10 cellular contexts compared by ENCODE assay signal in the genomic region with DNA sequence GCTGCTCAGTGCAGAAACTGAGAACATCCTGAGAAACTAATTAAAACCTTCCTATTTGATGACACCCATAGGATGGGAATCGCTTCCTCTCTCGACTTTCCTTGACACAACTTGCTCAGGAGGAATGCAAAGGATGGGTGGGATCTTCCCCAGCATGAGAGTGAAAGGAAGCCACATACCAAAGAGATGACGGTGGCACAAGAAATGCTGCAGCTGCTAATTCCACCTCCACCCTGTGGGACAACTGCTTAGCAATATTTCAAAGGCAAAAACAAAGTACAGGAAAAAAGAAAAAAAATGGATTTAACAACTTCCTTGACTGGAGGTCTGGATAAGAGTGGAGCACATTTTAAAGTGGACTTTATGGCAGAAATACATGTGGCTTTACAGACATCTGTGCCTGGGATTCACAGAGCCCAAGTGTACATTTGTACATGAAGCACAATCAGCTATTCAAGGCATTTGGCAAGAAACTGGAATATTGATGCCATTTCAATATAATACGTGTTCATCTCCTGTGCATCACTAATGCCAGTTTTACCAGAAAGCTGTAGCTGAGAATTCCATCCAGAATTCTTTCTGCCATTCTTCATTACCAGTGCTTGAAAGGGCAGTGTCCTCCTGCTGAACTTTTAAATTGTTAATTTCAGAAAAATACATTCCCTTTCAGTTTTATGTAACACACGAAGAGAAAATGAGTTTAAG.
DNase-seq lines count a peak whose midpoint lies in the region; ATAC-seq, FAIRE-seq and TF ChIP-seq lines count a peak whose summit lies in the region.
"Had no signal": no experiment of that assay in that cellular context is flagged by ENCODE, and none has a peak within 500 bp of the region (broad histone marks: within the 10 kb centered on the region; RNA-seq: fewer than 3 reads in every experiment).

No MANE protein-coding gene starts in this region.

- TF ChIP-seq CTCF in gastroesophageal sphincter (IDR thresholded peaks at IDR 0.05) (no peak), BE2C (IDR thresholded peaks at IDR 0.05; ENCODE audit: low read depth, low read length) (no peak), kidney (IDR thresholded peaks at IDR 0.05; ENCODE audit: borderline replicate concordance, extremely low read depth, insufficient read depth) (no peak)

- peak; percentile 42 for ATAC-seq in gastroesophageal sphincter
- ATAC-seq in HG03196 (IDR thresholded peaks at IDR 0.05; ENCODE audit: unreplicated experiment) = no peak
- ATAC-seq in HG03520 (IDR thresholded peaks at IDR 0.05; ENCODE audit: unreplicated experiment) = no peak
- ATAC-seq: left colon had no signal

- H3K27ac ChIP-seq in gastroesophageal sphincter (no peak overlapping the region), kidney (ENCODE audit: low read depth in 2 of 2, low read length in 2 of 2) (no peak overlapping the region)
- H3K27ac ChIP-seq: VCaP had no signal

- WGBS in gastroesophageal sphincter (ENCODE audit: low coverage in 1 of 2), 2 donors = 20 to 33% methylated on average over 4 to 5 of the region's 5 CpGs

- H3K4me3 ChIP-seq in H7 (ENCODE audit: insufficient read depth, low read depth, low read length) (no peak overlapping the region), gastroesophageal sphincter (no peak overlapping the region), BE2C (ENCODE audit: low read depth, low read length) (no peak overlapping the region), kidney (ENCODE audit: low read length in 2 of 2) (no peak overlapping the region)

- TF ChIP-seq POLR2A in gastroesophageal sphincter (IDR thresholded peaks at IDR 0.05) = no peak

- no peak overlapping the region for H3K9ac ChIP-seq in kidney (ENCODE audit: low read length in 2 of 2)

- H3K9me3 ChIP-seq in gastroesophageal sphincter (no peaks in the 10 kb centered on the region), BE2C (no peaks in the 10 kb centered on the region), kidney (ENCODE audit: control insufficient read depth in 1 of 2, low read length in 2 of 2) (no peaks in the 10 kb centered on the region)

- TF ChIP-seq EP300 in gastroesophageal sphincter (IDR thresholded peaks at IDR 0.05) = no peak

- H3K4me1 ChIP-seq in gastroesophageal sphincter (peaks cover 0 to 8% (median 0%) of the 10 kb centered on the region in 3 donors), BE2C (no peaks in the 10 kb centered on the region), kidney (ENCODE audit: control insufficient read depth in 1 of 2, insufficient read depth in 1 of 2, low read depth in 1 of 2, low read length in 2 of 2) (no peaks in the 10 kb centered on the region)

- H3K36me3 ChIP-seq in H7 (replicated peaks; ENCODE audit: control insufficient read depth, insufficient read depth, low read length) (no peaks in the 10 kb centered on the region), gastroesophageal sphincter (no peaks in the 10 kb centered on the region), BE2C (no peaks in the 10 kb centered on the region), kidney (ENCODE audit: control insufficient read depth in 1 of 2, insufficient read depth in 2 of 2, low read length in 2 of 2) (no peaks in the 10 kb centered on the region)

- intact Hi-C loops in kidney (cut with DNase I) = no loop called here

- H3K27me3 ChIP-seq in H7 (ENCODE audit: control insufficient read depth, insufficient read depth, low read length) (no peaks in the 10 kb centered on the region), gastroesophageal sphincter (no peaks in the 10 kb centered on the region), BE2C (no peaks in the 10 kb centered on the region)

- FAIRE-seq in kidney (lab: Jason Lieb, UNC) = no peak

- DNase-seq in H7 (peak; percentile 60), T1000 (lab: John Stamatoyannopoulos, UW) (peak; percentile 50), retina (peak; percentile 56), BE2C (no peak), kidney (no peak)
- DNase-seq: left colon had no signal

Comparison
In these comparisons a context has a peak if more than half of its experiments do, and no peak if none do; other contexts are left out.
1. DNase-seq: peak in H7 (single experiment), T1000 (single experiment) and retina (single experiment); none in BE2C (single experiment) and kidney (single experiment).